7 cellular contexts compared by ENCODE assay signal in genomic region chr13:49300716-49301589, GRCh38. TPM values are rescaled to one million over a fixed set of nuclear protein-coding genes. Genes with fewer than 3 reads are reported as not detected.
A peak's percentile ranks its signal among the peaks of the same experiment; 100 is the strongest.
DNase-seq lines count a peak whose midpoint lies in the region; TF ChIP-seq lines count a peak whose summit lies in the region.

No MANE protein-coding gene starts in this region.

- H3K9me3 Mint-ChIP-seq in HFFc6, result no peaks in the 10 kb centered on the region

- H3K27ac Mint-ChIP-seq in HFFc6, result peak overlapping the region; percentile 81

- H3K4me3 ChIP-seq in astrocyte of the cerebellum (ENCODE audit: low read depth, low read length), result no peak overlapping the region

- DNase-seq in HFFc6, result peak; percentile 66
- DNase-seq in NCI-H1105 (lab: John Stamatoyannopoulos, UW), result peak; percentile 22
- peak; percentile 39 for DNase-seq in T-helper 22 cell (ENCODE audit: low read depth)
- DNase-seq in astrocyte of the cerebellum (ENCODE audit: low read depth), result peak; percentile 46
- peak; percentile 42 for DNase-seq in iPS DF 19.7 (ENCODE audit: low read depth, low spot score)
- DNase-seq in smooth muscle cell of the brain vasculature (ENCODE audit: low read depth, low spot score), result peak; percentile 55

- in situ Hi-C loops in astrocyte of the cerebellum (cut with HindIII; ENCODE audit: low sequenced_read_pairs), result no loop called here

- TF ChIP-seq CTCF in GM12872 (IDR thresholded peaks at IDR 0.05; ENCODE audit: insufficient read depth, low read depth, low read length) (peak; percentile 83), HFFc6 (IDR thresholded peaks at IDR 0.05) (peak; percentile 94), astrocyte of the cerebellum (IDR thresholded peaks at IDR 0.05; ENCODE audit: low read depth, low read length, missing control alignments) (peak; percentile 84)

- H3K4me1 Mint-ChIP-seq in HFFc6 (ENCODE audit: low read depth), result peaks cover 34% of the 10 kb centered on the region

- peaks cover 2% of the 10 kb centered on the region for H3K27me3 Mint-ChIP-seq in HFFc6 (ENCODE audit: insufficient read depth)

- peak overlapping the region; percentile 83 for H3K4me3 Mint-ChIP-seq in HFFc6

- H3K36me3 Mint-ChIP-seq in HFFc6 (ENCODE audit: low read depth), result no peaks in the 10 kb centered on the region

RNA-seq across cellular contexts. Expression of gene CDADC1, which starts 53.2 kb away (rescaled TPM):
- 1 to 10 TPM; 5.3 to 8.7 (median 6.8) TPM for total RNA-seq in HFFc6 (2021; fragmentation: NEBNext Ultra II Directional; extraction: Animal tissue kit (Norgen Biotek cat#: 25700))
